In the genomic region with DNA sequence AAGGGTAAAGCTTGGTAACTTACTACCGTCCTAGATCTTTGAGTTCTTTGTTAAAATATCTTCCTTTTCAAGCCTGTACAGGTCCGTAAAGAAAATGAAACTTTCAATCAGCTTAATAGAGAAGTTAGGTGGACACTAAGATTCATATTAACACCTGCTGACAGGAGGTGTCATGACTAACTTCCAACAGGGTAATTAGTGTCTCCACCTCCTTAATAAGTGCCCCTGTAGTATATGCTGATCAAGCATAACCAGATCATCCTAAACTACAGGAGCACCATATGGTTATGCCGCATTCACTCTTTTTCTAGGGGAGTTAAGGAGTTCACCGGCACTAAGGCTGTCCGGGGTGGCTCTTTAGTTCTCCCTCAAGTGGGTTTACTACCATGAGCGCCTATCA, we compare ENCODE assay signal across 20 cellular contexts.
"Had no signal": no experiment of that assay in that cellular context is flagged by ENCODE, and none has a peak within 500 bp of the region (broad histone marks: within the 10 kb centered on the region; RNA-seq: fewer than 3 reads in every experiment).

No MANE protein-coding gene starts in this region.

- H3K9me3 ChIP-seq: prostate gland, right atrium auricular region, transverse colon, uterus had no signal

- H3K36me3 ChIP-seq: brain microvascular endothelial cell, prostate gland, right atrium auricular region, transverse colon, uterus had no signal

- H3K4me1 ChIP-seq: prostate gland, uterus had no signal

- H3K4me3 ChIP-seq: dorsolateral prefrontal cortex, prostate gland, right atrium auricular region, transverse colon, uterus had no signal

- H3K27me3 ChIP-seq: brain microvascular endothelial cell, dorsolateral prefrontal cortex, right atrium auricular region, transverse colon, uterus had no signal

- DNase-seq: activated CD4-positive, alpha-beta T cell treated with anti-CD3 and anti-CD28 coated beads, Interleukin-2, amount 50 U/mL, for 1 hour; activated CD4-positive, CD25-positive, alpha-beta regulatory T cell treated with anti-CD3 and anti-CD28 coated beads, Interleukin-2, amount 50 U/mL, for 72 hours; activated CD8-positive, alpha-beta memory T cell treated with anti-CD3 and anti-CD28 coated beads for 24 hours; activated CD8-positive, alpha-beta memory T cell treated with anti-CD3 and anti-CD28 coated beads, Interleukin-2, amount 50 U/mL, for 48 hours; activated effector memory CD4-positive, alpha-beta T cell treated with Interleukin-2 at 50 U/mL for 16 hours; activated naive CD4-positive, alpha-beta T cell treated with anti-CD3 and anti-CD28 coated beads, Interleukin-2, amount 10 ng/mL, durations not matched to agents 7 days and 5 days; activated naive CD8-positive, alpha-beta T cell treated with anti-CD3 and anti-CD28 coated beads, Interleukin-2, amount 50 U/mL, for 24 hours; activated T-cell treated with anti-CD3 and anti-CD28 coated beads, Interleukin-2, amount 50 U/mL, for 48 hours; aorta; brain microvascular endothelial cell; central memory CD4-positive, alpha-beta T cell; dorsolateral prefrontal cortex; small intestine; stimulated activated CD4-positive, alpha-beta T cell treated with anti-CD3 and anti-CD28 coated beads, Interleukin-15, amount 100 ng/mL, for 24 hours; stimulated activated CD4-positive, alpha-beta T cell treated with anti-CD3 and anti-CD28 coated beads, Interleukin-2, amount 100 ng/mL, for 48 hours; transverse colon; uterus had no signal

- ATAC-seq: activated naive CD8-positive, alpha-beta T cell treated with anti-CD3 and anti-CD28 coated beads, Interleukin-2, amount 50 U/mL, for 24 hours had no signal

- H3K27ac ChIP-seq: brain microvascular endothelial cell, dorsolateral prefrontal cortex, prostate gland, right atrium auricular region, transverse colon, uterus, VCaP had no signal
